Comparison of ENCODE assay signal across 36 cellular contexts in genomic region chr7:139334399-139335150, GRCh38. TPM values are rescaled to one million over a fixed set of nuclear protein-coding genes. Genes with fewer than 3 reads are reported as not detected.
"Had no signal": no experiment of that assay in that cellular context is flagged by ENCODE, and none has a peak within 500 bp of the region (broad histone marks: within the 10 kb centered on the region; RNA-seq: fewer than 3 reads in every experiment).

No MANE protein-coding gene starts in this region.

- H3K4me3 ChIP-seq: ascending aorta, cardiac muscle cell had no signal

- H3K27me3 Mint-ChIP-seq: activated CD4-positive, alpha-beta memory T cell treated with anti-CD3 and anti-CD28 coated beads for 36 hours; activated CD8-positive, alpha-beta T cell treated with anti-CD3 and anti-CD28 coated beads for 36 hours; activated naive CD8-positive, alpha-beta T cell; activated naive CD8-positive, alpha-beta T cell treated with anti-CD3 and anti-CD28 coated beads, Interleukin-2, amount 10 ng/mL, durations not matched to agents 7 days and 5 days; activated naive CD8-positive, alpha-beta T cell treated with anti-CD3 and anti-CD28 coated beads, Interleukin-2, amount 50 U/mL, for 24 hours; central memory CD8-positive, alpha-beta T cell had no signal

- H3K27me3 ChIP-seq: ascending aorta, cardiac muscle cell had no signal

- H3K36me3 ChIP-seq: ascending aorta, cardiac muscle cell had no signal

- H3K36me3 Mint-ChIP-seq: activated CD4-positive, alpha-beta memory T cell treated with anti-CD3 and anti-CD28 coated beads for 36 hours had no signal

- DNase-seq: activated B cell treated with CpG ODN at 0.5 μM for 24 hours; activated CD4-positive, alpha-beta memory T cell treated with anti-CD3 and anti-CD28 coated beads for 36 hours; activated CD4-positive, alpha-beta T cell treated with anti-CD3 and anti-CD28 coated beads for 4 hours; activated CD4-positive, alpha-beta T cell treated with anti-CD3 and anti-CD28 coated beads, Interleukin-2, amount 10 ng/mL, durations not matched to agents 24 days and 14 days; activated CD4-positive, alpha-beta T cell treated with anti-CD3 and anti-CD28 coated beads, Interleukin-2, amount 50 U/mL, for 1 hour; activated CD4-positive, alpha-beta T cell treated with anti-CD3 and anti-CD28 coated beads, Interleukin-2, amount 50 U/mL, for 4 hours; activated CD4-positive, CD25-positive, alpha-beta regulatory T cell treated with anti-CD3 and anti-CD28 coated beads, Interleukin-2, amount 50 U/mL, for 72 hours; activated CD8-positive, alpha-beta memory T cell treated with anti-CD3 and anti-CD28 coated beads, Interleukin-2, amount 50 U/mL, for 4 hours; activated CD8-positive, alpha-beta T cell treated with anti-CD3 and anti-CD28 coated beads for 36 hours; activated effector memory CD4-positive, alpha-beta T cell treated with Interleukin-2 at 50 U/mL for 16 hours; activated gamma-delta T cell; activated naive CD4-positive, alpha-beta T cell treated with anti-CD3 and anti-CD28 coated beads for 36 hours; activated naive CD4-positive, alpha-beta T cell treated with anti-CD3 and anti-CD28 coated beads, Interleukin-2, amount 50 U/mL, for 16 hours; activated naive CD8-positive, alpha-beta T cell treated with anti-CD3 and anti-CD28 coated beads, Interleukin-2, amount 10 ng/mL, durations not matched to agents 7 days and 5 days; activated naive CD8-positive, alpha-beta T cell treated with anti-CD3 and anti-CD28 coated beads, Interleukin-2, amount 50 U/mL, for 24 hours; activated T-cell treated with anti-CD3 and anti-CD28 coated beads for 4 hours; activated T-cell treated with anti-CD3 and anti-CD28 coated beads, Interleukin-2, amount 50 U/mL, for 1 hour; activated T-cell treated with anti-CD3 and anti-CD28 coated beads, Interleukin-2, amount 50 U/mL, for 4 hours; activated T-cell treated with anti-CD3 and anti-CD28 coated beads, Interleukin-2, amount 50 U/mL, for 72 hours; amygdala; anterior cingulate cortex; caudate nucleus; cerebellar nuclear complex; T-helper 1 cell; T-helper 2 cell; T-helper 9 cell had no signal

- H3K27ac ChIP-seq: ascending aorta, cardiac muscle cell, VCaP had no signal

- H3K4me1 ChIP-seq: ascending aorta had no signal

- H3K27ac Mint-ChIP-seq: activated B cell treated with CpG ODN at 0.5 μM for 24 hours; activated CD4-positive, alpha-beta memory T cell treated with anti-CD3 and anti-CD28 coated beads for 36 hours; activated CD4-positive, alpha-beta T cell treated with anti-CD3 and anti-CD28 coated beads, Interleukin-2, amount 10 ng/mL, durations not matched to agents 24 days and 14 days; activated CD8-positive, alpha-beta T cell treated with anti-CD3 and anti-CD28 coated beads for 36 hours; activated naive CD4-positive, alpha-beta T cell treated with anti-CD3 and anti-CD28 coated beads for 36 hours; activated naive CD8-positive, alpha-beta T cell; activated naive CD8-positive, alpha-beta T cell treated with anti-CD3 and anti-CD28 coated beads, Interleukin-2, amount 10 ng/mL, durations not matched to agents 7 days and 5 days; activated naive CD8-positive, alpha-beta T cell treated with anti-CD3 and anti-CD28 coated beads, Interleukin-2, amount 50 U/mL, for 24 hours; activated T-cell treated with anti-CD3 and anti-CD28 coated beads, Interleukin-2, amount 50 U/mL, for 72 hours; activated T-helper 1 cell treated with anti-CD3 and anti-CD28 coated beads, Interleukin-12 subunit alpha, Interleukin-12 subunit beta, Interleukin-2, Interleukin-4 antibody, amounts not matched to agents 30 ng/mL and 10 ng/mL and 1 ng/mL, durations not matched to agents 14 hours and 24 hours and 36 hours; activated T-helper 2 cell treated with anti-CD3 and anti-CD28 coated beads, Interferon-gamma antibody, Interleukin-2, Interleukin-4, amounts not matched to agents 10 μg/mL and 5 μg/mL and 100 μg/mL, durations not matched to agents 14 hours and 24 hours and 36 hours; brain; T-helper 1 cell treated with Interleukin-12 subunit alpha and Interleukin-12 subunit beta and Interleukin-4 antibody, amounts not matched to agents 30 μg/mL and 1 μg/mL, for 36 hours; T-helper 2 cell treated with Interferon-gamma antibody and Interleukin-4, amounts not matched to agents 5 μg/mL and 100 μg/mL, for 36 hours had no signal

- H3K4me3 Mint-ChIP-seq: activated B cell treated with CpG ODN at 0.5 μM for 24 hours; activated CD4-positive, alpha-beta memory T cell treated with anti-CD3 and anti-CD28 coated beads for 36 hours; activated CD4-positive, alpha-beta T cell treated with anti-CD3 and anti-CD28 coated beads, Interleukin-2, amount 10 ng/mL, durations not matched to agents 24 days and 14 days; activated CD8-positive, alpha-beta T cell treated with anti-CD3 and anti-CD28 coated beads for 36 hours; activated naive CD4-positive, alpha-beta T cell treated with anti-CD3 and anti-CD28 coated beads for 36 hours; activated naive CD8-positive, alpha-beta T cell; activated naive CD8-positive, alpha-beta T cell treated with anti-CD3 and anti-CD28 coated beads, Interleukin-2, amount 10 ng/mL, durations not matched to agents 7 days and 5 days; activated naive CD8-positive, alpha-beta T cell treated with anti-CD3 and anti-CD28 coated beads, Interleukin-2, amount 50 U/mL, for 24 hours; activated T-cell treated with anti-CD3 and anti-CD28 coated beads, Interleukin-2, amount 50 U/mL, for 4 hours; activated T-cell treated with anti-CD3 and anti-CD28 coated beads, Interleukin-2, amount 50 U/mL, for 72 hours; activated T-helper 1 cell treated with anti-CD3 and anti-CD28 coated beads, Interleukin-12 subunit alpha, Interleukin-12 subunit beta, Interleukin-2, Interleukin-4 antibody, amounts not matched to agents 30 ng/mL and 10 ng/mL and 1 ng/mL, durations not matched to agents 14 hours and 24 hours and 36 hours; brain; central memory CD8-positive, alpha-beta T cell; T-helper 1 cell treated with Interleukin-12 subunit alpha and Interleukin-12 subunit beta and Interleukin-4 antibody, amounts not matched to agents 30 μg/mL and 1 μg/mL, for 36 hours; T-helper 2 cell treated with Interferon-gamma antibody and Interleukin-4, amounts not matched to agents 5 μg/mL and 100 μg/mL, for 36 hours had no signal

- H3K9me3 Mint-ChIP-seq: central memory CD8-positive, alpha-beta T cell had no signal

- ATAC-seq: activated CD8-positive, alpha-beta T cell treated with anti-CD3 and anti-CD28 coated beads for 36 hours; activated naive CD8-positive, alpha-beta T cell treated with anti-CD3 and anti-CD28 coated beads, Interleukin-2, amount 50 U/mL, for 24 hours; activated T-cell treated with anti-CD3 and anti-CD28 coated beads, Interleukin-2, amount 50 U/mL, for 4 hours; activated T-cell treated with anti-CD3 and anti-CD28 coated beads, Interleukin-2, amount 50 U/mL, for 72 hours had no signal

RNA-seq across cellular contexts. Expression of gene FMC1, which starts 6.6 kb away (rescaled TPM):
- total RNA-seq: ascending aorta had no signal
